ENCODE assay signal across 13 cellular contexts in the genomic region with DNA sequence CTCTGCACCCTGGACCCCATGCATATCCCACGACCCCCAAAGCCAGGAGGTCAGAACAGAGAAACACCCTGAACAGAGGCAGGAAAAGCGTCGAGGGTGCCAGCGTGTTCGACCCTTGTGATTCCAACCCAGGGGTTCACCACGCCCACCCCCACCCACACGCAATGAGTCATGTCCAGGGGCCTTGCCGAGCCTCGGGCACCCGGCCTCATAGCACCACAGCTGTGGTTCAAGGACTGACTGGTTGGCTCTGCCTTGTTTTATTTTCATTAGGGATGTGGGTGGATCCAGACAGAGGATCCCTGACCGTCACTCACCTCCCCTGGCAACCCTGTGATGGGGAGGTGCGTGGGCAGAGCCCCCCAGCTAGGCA. TPM values are rescaled to one million over a fixed set of nuclear protein-coding genes. Genes with fewer than 3 reads are reported as not detected.
A peak's percentile ranks its signal among the peaks of the same experiment; 100 is the strongest.
DNase-seq lines count a peak whose midpoint lies in the region; ATAC-seq and TF ChIP-seq lines count a peak whose summit lies in the region.
"Had no signal": no experiment of that assay in that cellular context is flagged by ENCODE, and none has a peak within 500 bp of the region (broad histone marks: within the 10 kb centered on the region; RNA-seq: fewer than 3 reads in every experiment).

No MANE protein-coding gene starts in this region.

- in situ Hi-C loops in ACHN (cut with HindIII; ENCODE audit: low pct_ligation_motif_present, low pct_unique_long_range_greater_than_20kb, low sequenced_read_pairs) = no loop called here

- POLR2A ChIA-PET in WTC11 (lab: Charles Lee) = no interaction called here

- H3K36me3 Mint-ChIP-seq in WTC11 = no peaks in the 10 kb centered on the region
- H3K36me3 Mint-ChIP-seq: activated CD8-positive, alpha-beta memory T cell treated with anti-CD3 and anti-CD28 coated beads, Interleukin-2, amount 10 ng/mL, durations not matched to agents 7 days and 5 days; CD8-positive, alpha-beta T cell had no signal

- peak; percentile 8 for DNase-seq in ACHN
- DNase-seq in GM03348 (ENCODE audit: low spot score) = peak; percentile 66
- no peak for DNase-seq in WTC11 (ENCODE audit: low spot score)
- no peak for DNase-seq in left ventricle myocardium superior
- DNase-seq in activated effector memory CD4-positive, alpha-beta T cell treated with anti-CD3 and anti-CD28 coated beads, Interleukin-2, amount 50 U/mL, for 16 hours = no peak
- no peak for DNase-seq in T1000 (lab: John Stamatoyannopoulos, UW)
- no peak for DNase-seq in SW 1271 (lab: John Stamatoyannopoulos, UW)
- DNase-seq: activated CD8-positive, alpha-beta memory T cell treated with anti-CD3 and anti-CD28 coated beads, Interleukin-2, amount 10 ng/mL, durations not matched to agents 7 days and 5 days; H9; T-helper 17 cell had no signal

- CTCF ChIA-PET in WTC11 (lab: Charles Lee) = interaction anchor here (1.0 to 3.8 kb wide), 2 partner anchors 13 to 117 kb away, joined by 6 to 18 read pairs; no protein-coding TSS in a partner anchor

- intact Hi-C loops in left ventricle myocardium superior (cut with micrococcal nuclease) = no loop called here

- H3K9me3 Mint-ChIP-seq in WTC11 = no peaks in the 10 kb centered on the region
- H3K9me3 Mint-ChIP-seq: CD8-positive, alpha-beta T cell; H9 had no signal

- H3K4me3 Mint-ChIP-seq in WTC11 = no peak overlapping the region
- H3K4me3 Mint-ChIP-seq: activated CD8-positive, alpha-beta memory T cell treated with anti-CD3 and anti-CD28 coated beads, Interleukin-2, amount 10 ng/mL, durations not matched to agents 7 days and 5 days; CD8-positive, alpha-beta T cell; H9; T-helper 17 cell had no signal

- no peak for ATAC-seq in WTC11
- peak; percentile 20 for ATAC-seq in left ventricle myocardium superior
- ATAC-seq in GM19467 (IDR thresholded peaks at IDR 0.05; ENCODE audit: unreplicated experiment) = no peak
- ATAC-seq: activated CD8-positive, alpha-beta memory T cell treated with anti-CD3 and anti-CD28 coated beads, Interleukin-2, amount 10 ng/mL, durations not matched to agents 7 days and 5 days; CD8-positive, alpha-beta T cell; T-helper 17 cell had no signal

- no peaks in the 10 kb centered on the region for H3K27me3 Mint-ChIP-seq in WTC11 (ENCODE audit: low read depth)
- H3K27me3 Mint-ChIP-seq: activated CD8-positive, alpha-beta memory T cell treated with anti-CD3 and anti-CD28 coated beads, Interleukin-2, amount 10 ng/mL, durations not matched to agents 7 days and 5 days had no signal

- H3K27ac Mint-ChIP-seq in WTC11 = no peak overlapping the region
- H3K27ac Mint-ChIP-seq: activated CD8-positive, alpha-beta memory T cell treated with anti-CD3 and anti-CD28 coated beads, Interleukin-2, amount 10 ng/mL, durations not matched to agents 7 days and 5 days; CD8-positive, alpha-beta T cell; H9; T-helper 17 cell had no signal

- H3K4me1 Mint-ChIP-seq in WTC11 = no peaks in the 10 kb centered on the region
- H3K4me1 Mint-ChIP-seq: activated CD8-positive, alpha-beta memory T cell treated with anti-CD3 and anti-CD28 coated beads, Interleukin-2, amount 10 ng/mL, durations not matched to agents 7 days and 5 days; T-helper 17 cell had no signal

- TF ChIP-seq CTCF in WTC11 (IDR thresholded peaks at IDR 0.05) = no peak

TF ChIP-seq in WTC11, 78 proteins besides CTCF, POLR2A, EP300 and RAD21:
- TF ChIP-seq CBFB (CRISPR knock-in tag; IDR thresholded peaks at IDR 0.05; ENCODE audit: low read depth) = no peak
- no peak for TF ChIP-seq NR1H2 (CRISPR knock-in tag; IDR thresholded peaks at IDR 0.05)
- no peak for TF ChIP-seq HMGA2 (CRISPR knock-in tag; IDR thresholded peaks at IDR 0.05)
- 0 out of 2 replicates have a peak, but pooled peaks have one; percentile 6 for TF ChIP-seq FOXP1 (CRISPR knock-in tag; IDR thresholded peaks at IDR 0.05; ENCODE audit: borderline replicate concordance)
- TF ChIP-seq, protein P1, sequence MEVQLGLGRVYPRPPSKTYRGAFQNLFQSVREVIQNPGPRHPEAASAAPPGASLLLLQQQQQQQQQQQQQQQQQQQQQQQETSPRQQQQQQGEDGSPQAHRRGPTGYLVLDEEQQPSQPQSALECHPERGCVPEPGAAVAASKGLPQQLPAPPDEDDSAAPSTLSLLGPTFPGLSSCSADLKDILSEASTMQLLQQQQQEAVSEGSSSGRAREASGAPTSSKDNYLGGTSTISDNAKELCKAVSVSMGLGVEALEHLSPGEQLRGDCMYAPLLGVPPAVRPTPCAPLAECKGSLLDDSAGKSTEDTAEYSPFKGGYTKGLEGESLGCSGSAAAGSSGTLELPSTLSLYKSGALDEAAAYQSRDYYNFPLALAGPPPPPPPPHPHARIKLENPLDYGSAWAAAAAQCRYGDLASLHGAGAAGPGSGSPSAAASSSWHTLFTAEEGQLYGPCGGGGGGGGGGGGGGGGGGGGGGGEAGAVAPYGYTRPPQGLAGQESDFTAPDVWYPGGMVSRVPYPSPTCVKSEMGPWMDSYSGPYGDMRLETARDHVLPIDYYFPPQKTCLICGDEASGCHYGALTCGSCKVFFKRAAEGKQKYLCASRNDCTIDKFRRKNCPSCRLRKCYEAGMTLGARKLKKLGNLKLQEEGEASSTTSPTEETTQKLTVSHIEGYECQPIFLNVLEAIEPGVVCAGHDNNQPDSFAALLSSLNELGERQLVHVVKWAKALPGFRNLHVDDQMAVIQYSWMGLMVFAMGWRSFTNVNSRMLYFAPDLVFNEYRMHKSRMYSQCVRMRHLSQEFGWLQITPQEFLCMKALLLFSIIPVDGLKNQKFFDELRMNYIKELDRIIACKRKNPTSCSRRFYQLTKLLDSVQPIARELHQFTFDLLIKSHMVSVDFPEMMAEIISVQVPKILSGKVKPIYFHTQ (CRISPR knock-in tag; IDR thresholded peaks at IDR 0.05) = no peak

RNA-seq across cellular contexts. Expression of a gene that starts 9.5 kb away (rescaled TPM):
- 31.7 to 33.4 TPM (median 33.2 TPM) in 3 replicates for total RNA-seq in WTC11 (2021)
- 8.7 TPM for total RNA-seq in left ventricle myocardium superior

RNA-seq across cellular contexts. Expression of a gene that starts 48.7 kb away (rescaled TPM):
- total RNA-seq in WTC11 (2021) (0.02 to 0.04 TPM in 2 of 3 replicates, not detected in the other), left ventricle myocardium superior (not detected)
- total RNA-seq: activated CD8-positive, alpha-beta memory T cell treated with anti-CD3 and anti-CD28 coated beads, Interleukin-2, amount 10 ng/mL, durations not matched to agents 7 days and 5 days; posterior vena cava had no signal

RNA-seq across cellular contexts. Expression of a gene that starts 50.2 kb away (rescaled TPM):
- total RNA-seq in WTC11 (2021) (0.11 TPM in 1 of 3 replicates, not detected in the others), left ventricle myocardium superior (not detected)
- total RNA-seq: activated CD8-positive, alpha-beta memory T cell treated with anti-CD3 and anti-CD28 coated beads, Interleukin-2, amount 10 ng/mL, durations not matched to agents 7 days and 5 days; H9; posterior vena cava had no signal

Comparison
In these comparisons a context has a peak if more than half of its experiments do, and no peak if none do; other contexts are left out.
1. DNase-seq: peak in ACHN (single experiment) and GM03348 (single experiment); none in WTC11 (single experiment), left ventricle myocardium superior (single experiment), activated effector memory CD4-positive, alpha-beta T cell treated with anti-CD3 and anti-CD28 coated beads, Interleukin-2, amount 50 U/mL, for 16 hours (single experiment), T1000 (single experiment) and SW 1271 (0 of 2).